10 cellular contexts compared by ENCODE assay signal in genomic region chr1:22662318-22662717, GRCh38. TPM values are rescaled to one million over a fixed set of nuclear protein-coding genes. Genes with fewer than 3 reads are reported as not detected.
DNase-seq lines count a peak whose midpoint lies in the region; ATAC-seq, FAIRE-seq and TF ChIP-seq lines count a peak whose summit lies in the region.
"Had no signal": no experiment of that assay in that cellular context is flagged by ENCODE, and none has a peak within 500 bp of the region (broad histone marks: within the 10 kb centered on the region; RNA-seq: fewer than 3 reads in every experiment).

No MANE protein-coding gene starts in this region.

- DNase-seq in CD1c-positive myeloid dendritic cell (ENCODE audit: extremely low spot score) (peak; percentile 26), HTR-8/SVneo (ENCODE audit: insufficient read length, low spot score) (peak; percentile 15), SK-N-SH (peak; percentile 67), islet precursor cell (peak; percentile 77), 8988T (no peak), cortex of kidney (lab: John Stamatoyannopoulos, UW) (no peak)
- DNase-seq: activated CD4-positive, alpha-beta T cell treated with anti-CD3 and anti-CD28 coated beads, Interleukin-2, amount 10 ng/mL, durations not matched to agents 24 days and 14 days had no signal

- H3K9me3 ChIP-seq in SK-N-SH: no peaks in the 10 kb centered on the region

- no peaks in the 10 kb centered on the region for H3F3A ChIP-seq in SK-N-SH (replicated peaks; ENCODE audit: insufficient read depth)

- POLR2A ChIA-PET in SK-N-SH (lab: Yijun Ruan, JAX): no interaction called here

- no peak overlapping the region for H3K27ac ChIP-seq in SK-N-SH (ENCODE audit: low read depth in 2 of 2, low read length in 1 of 2)
- H3K27ac ChIP-seq: cardiac muscle cell had no signal

- CTCF ChIA-PET in SK-N-SH (lab: Yijun Ruan, JAX): interaction anchor here (1.2 to 3.3 kb wide), 4 partner anchors 11 to 271 kb away, joined by 3 to 18 read pairs (median 10); partner anchors contain the start of gene C1QC

- no peaks in the 10 kb centered on the region for H3K9me2 ChIP-seq in SK-N-SH

- no peak for ATAC-seq in GM18867 (IDR thresholded peaks at IDR 0.05; ENCODE audit: unreplicated experiment)
- no peak for ATAC-seq in GM18498 (IDR thresholded peaks at IDR 0.05; ENCODE audit: unreplicated experiment)

- TF ChIP-seq RAD21 in SK-N-SH (IDR thresholded peaks at IDR 0.05; ENCODE audit: low read length): no peak

- no peak for TF ChIP-seq CTCF in SK-N-SH (IDR thresholded peaks at IDR 0.05)

- H3K79me2 ChIP-seq in SK-N-SH (ENCODE audit: insufficient read depth): no peaks in the 10 kb centered on the region

- TF ChIP-seq EP300 in SK-N-SH (IDR thresholded peaks at IDR 0.05; ENCODE audit: borderline replicate concordance in 1 of 2, low read depth in 1 of 2, low read length in 1 of 2): no peak

- H3K4me1 ChIP-seq in SK-N-SH (ENCODE audit: control insufficient read depth in 1 of 2, insufficient read depth in 2 of 2, low read depth in 1 of 2, low read length in 1 of 2): no peaks in the 10 kb centered on the region

- 83% methylated on average over 4 of the region's 5 CpGs for WGBS in SK-N-SH (ENCODE audit: low lambda C conversion rate)

- no peaks in the 10 kb centered on the region for H4K20me1 ChIP-seq in SK-N-SH (ENCODE audit: insufficient read depth)

- H2AFZ ChIP-seq in SK-N-SH (ENCODE audit: low read depth): no peak overlapping the region

- H3K36me3 ChIP-seq in SK-N-SH (replicated peaks in 1 of 2; ENCODE audit: control insufficient read depth in 1 of 2, insufficient read depth in 2 of 2, low read length in 1 of 2): no peaks in the 10 kb centered on the region
- H3K36me3 ChIP-seq: cardiac muscle cell had no signal

- no peak for FAIRE-seq in HTR-8/SVneo (lab: Jason Lieb, UNC)

- no peak overlapping the region for H3K4me2 ChIP-seq in SK-N-SH

- no peak overlapping the region for H3K9ac ChIP-seq in SK-N-SH

- peaks cover 15% of the 10 kb centered on the region; the same call in 1 of the 2 replicates for H3K27me3 ChIP-seq in SK-N-SH (ENCODE audit: insufficient read depth)

- H3K4me3 ChIP-seq in SK-N-SH (ENCODE audit: low read depth in 2 of 2, low read length in 1 of 2): no peak overlapping the region
- H3K4me3 ChIP-seq: cardiac muscle cell had no signal

TF ChIP-seq in SK-N-SH, 30 proteins besides CTCF, POLR2A, EP300 and RAD21:
- TF ChIP-seq, protein P1, sequence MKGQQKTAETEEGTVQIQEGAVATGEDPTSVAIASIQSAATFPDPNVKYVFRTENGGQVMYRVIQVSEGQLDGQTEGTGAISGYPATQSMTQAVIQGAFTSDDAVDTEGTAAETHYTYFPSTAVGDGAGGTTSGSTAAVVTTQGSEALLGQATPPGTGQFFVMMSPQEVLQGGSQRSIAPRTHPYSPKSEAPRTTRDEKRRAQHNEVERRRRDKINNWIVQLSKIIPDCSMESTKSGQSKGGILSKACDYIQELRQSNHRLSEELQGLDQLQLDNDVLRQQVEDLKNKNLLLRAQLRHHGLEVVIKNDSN (IDR thresholded peaks at IDR 0.05; ENCODE audit: borderline replicate concordance, low read depth): no peak
- TF ChIP-seq, protein P2, sequence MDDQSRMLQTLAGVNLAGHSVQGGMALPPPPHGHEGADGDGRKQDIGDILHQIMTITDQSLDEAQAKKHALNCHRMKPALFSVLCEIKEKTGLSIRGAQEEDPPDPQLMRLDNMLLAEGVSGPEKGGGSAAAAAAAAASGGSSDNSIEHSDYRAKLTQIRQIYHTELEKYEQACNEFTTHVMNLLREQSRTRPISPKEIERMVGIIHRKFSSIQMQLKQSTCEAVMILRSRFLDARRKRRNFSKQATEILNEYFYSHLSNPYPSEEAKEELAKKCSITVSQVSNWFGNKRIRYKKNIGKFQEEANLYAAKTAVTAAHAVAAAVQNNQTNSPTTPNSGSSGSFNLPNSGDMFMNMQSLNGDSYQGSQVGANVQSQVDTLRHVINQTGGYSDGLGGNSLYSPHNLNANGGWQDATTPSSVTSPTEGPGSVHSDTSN (IDR thresholded peaks at IDR 0.05): peak; percentile 79

RNA-seq across cellular contexts. Expression of gene C1QB, which starts 9.3 kb away (rescaled TPM):
- not detected in 2 replicates for polyA plus RNA-seq in SK-N-SH (2012; rRNA removed)
- polyA plus RNA-seq in SK-N-SH (2012; cell fraction: cytosol; rRNA removed): not detected in 2 replicates
- polyA plus RNA-seq in SK-N-SH (2012; cell fraction: nucleus; rRNA removed): not detected in 2 replicates
- polyA plus RNA-seq: cardiac muscle cell had no signal

RNA-seq across cellular contexts. Expression of gene C1QC, which starts 18.9 kb away (rescaled TPM):
- not detected in 2 replicates for polyA plus RNA-seq in SK-N-SH (2012; rRNA removed)
- polyA plus RNA-seq in SK-N-SH (2012; cell fraction: cytosol; rRNA removed): not detected in 2 replicates
- polyA plus RNA-seq in SK-N-SH (2012; cell fraction: nucleus; rRNA removed): not detected in 2 replicates
- polyA plus RNA-seq: cardiac muscle cell had no signal

RNA-seq across cellular contexts. Expression of gene C1QA, which starts 25.9 kb away (rescaled TPM):
- polyA plus RNA-seq in SK-N-SH (2012; rRNA removed): not detected in 2 replicates
- polyA plus RNA-seq in SK-N-SH (2012; cell fraction: cytosol; rRNA removed): not detected in 2 replicates
- not detected in 2 replicates for polyA plus RNA-seq in SK-N-SH (2012; cell fraction: nucleus; rRNA removed)
- polyA plus RNA-seq: cardiac muscle cell had no signal

RNA-seq across cellular contexts. Expression of gene EPHB2, which starts 48.3 kb away (rescaled TPM):
- 18.6 and 25.2 TPM in 2 replicates for polyA plus RNA-seq in SK-N-SH (2012; rRNA removed)
- 9.1 and 15.3 TPM in 2 replicates for polyA plus RNA-seq in SK-N-SH (2012; cell fraction: cytosol; rRNA removed)
- 11.5 and 14.4 TPM in 2 replicates for polyA plus RNA-seq in SK-N-SH (2012; cell fraction: nucleus; rRNA removed)

Comparison
In these comparisons a context has a peak if more than half of its experiments do, and no peak if none do; other contexts are left out.
1. DNase-seq: peak in CD1c-positive myeloid dendritic cell (single experiment), HTR-8/SVneo (single experiment), SK-N-SH (single experiment) and islet precursor cell (single experiment); none in 8988T (single experiment) and cortex of kidney (single experiment).